In the genomic region with DNA sequence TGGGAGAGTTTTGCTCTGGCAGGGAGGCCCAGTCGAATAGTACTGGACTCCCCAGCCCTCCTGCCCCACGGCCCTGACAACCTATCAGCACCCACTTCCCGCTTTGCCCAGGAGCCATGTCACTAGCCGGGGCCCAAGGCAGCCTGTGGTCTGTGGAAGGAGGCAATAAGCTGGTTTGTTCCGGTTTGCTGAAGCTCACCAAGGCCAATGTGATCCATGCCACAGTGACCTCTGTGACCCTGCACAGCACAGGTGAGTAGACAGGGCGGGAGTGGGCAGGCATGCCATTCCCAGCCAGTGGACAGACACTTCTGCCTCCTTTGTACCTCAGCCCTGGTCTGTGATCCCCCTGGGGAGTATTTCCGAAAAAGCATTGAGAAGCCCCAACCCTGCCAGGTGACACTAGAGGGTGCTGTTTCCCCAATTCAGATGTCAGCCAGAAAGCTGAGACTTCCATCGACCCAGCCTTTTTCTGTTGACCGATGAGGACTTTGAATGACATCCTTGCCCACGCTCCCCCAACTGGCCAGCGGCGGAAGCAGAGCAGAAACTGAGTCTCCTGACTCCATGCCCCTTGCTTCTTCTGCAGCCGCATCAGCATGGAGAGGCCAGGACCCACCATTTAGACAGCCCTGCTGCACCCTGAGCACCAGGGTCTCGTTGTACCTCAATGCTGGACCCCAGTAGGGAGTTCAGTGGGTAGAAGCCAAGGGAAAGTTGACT, we compare ENCODE assay signal across 1 cellular context.
TF ChIP-seq lines count a peak whose summit lies in the region.

No MANE protein-coding gene starts in this region.

TF ChIP-seq in HepG2, 621 proteins besides CTCF, POLR2A, EP300 and RAD21 (continued from another document):
- TF ChIP-seq, protein P1, sequence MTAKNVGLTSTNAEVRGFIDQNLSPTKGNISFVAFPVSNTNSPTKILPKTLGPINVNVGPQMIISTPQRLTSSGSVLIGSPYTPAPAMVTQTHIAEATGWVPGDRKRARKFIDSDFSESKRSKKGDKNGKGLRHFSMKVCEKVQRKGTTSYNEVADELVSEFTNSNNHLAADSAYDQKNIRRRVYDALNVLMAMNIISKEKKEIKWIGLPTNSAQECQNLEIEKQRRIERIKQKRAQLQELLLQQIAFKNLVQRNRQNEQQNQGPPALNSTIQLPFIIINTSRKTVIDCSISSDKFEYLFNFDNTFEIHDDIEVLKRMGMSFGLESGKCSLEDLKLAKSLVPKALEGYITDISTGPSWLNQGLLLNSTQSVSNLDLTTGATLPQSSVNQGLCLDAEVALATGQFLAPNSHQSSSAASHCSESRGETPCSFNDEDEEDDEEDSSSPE (CRISPR knock-in tag; IDR thresholded peaks at IDR 0.05) = peak; percentile 47; the same call in 1 of the 2 replicates
- TF ChIP-seq SP1 (IDR thresholded peaks at IDR 0.05) = no peak
- peak; percentile 43; the same call in 1 of the 2 replicates for TF ChIP-seq SP1 (CRISPR knock-in tag; IDR thresholded peaks at IDR 0.05)
- TF ChIP-seq, protein P2, sequence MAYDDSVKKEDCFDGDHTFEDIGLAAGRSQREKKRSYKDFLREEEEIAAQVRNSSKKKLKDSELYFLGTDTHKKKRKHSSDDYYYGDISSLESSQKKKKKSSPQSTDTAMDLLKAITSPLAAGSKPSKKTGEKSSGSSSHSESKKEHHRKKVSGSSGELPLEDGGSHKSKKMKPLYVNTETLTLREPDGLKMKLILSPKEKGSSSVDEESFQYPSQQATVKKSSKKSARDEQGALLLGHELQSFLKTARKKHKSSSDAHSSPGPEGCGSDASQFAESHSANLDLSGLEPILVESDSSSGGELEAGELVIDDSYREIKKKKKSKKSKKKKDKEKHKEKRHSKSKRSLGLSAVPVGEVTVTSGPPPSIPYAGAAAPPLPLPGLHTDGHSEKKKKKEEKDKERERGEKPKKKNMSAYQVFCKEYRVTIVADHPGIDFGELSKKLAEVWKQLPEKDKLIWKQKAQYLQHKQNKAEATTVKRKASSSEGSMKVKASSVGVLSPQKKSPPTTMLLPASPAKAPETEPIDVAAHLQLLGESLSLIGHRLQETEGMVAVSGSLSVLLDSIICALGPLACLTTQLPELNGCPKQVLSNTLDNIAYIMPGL (CRISPR knock-in tag; IDR thresholded peaks at IDR 0.05; ENCODE audit: borderline replicate concordance in 1 of 2, low read depth in 1 of 2) = peak; percentile 86 to 96
- 0 out of 2 replicates have a peak, but pooled peaks have one; percentile 37 for TF ChIP-seq SP4 (CRISPR knock-in tag; IDR thresholded peaks at IDR 0.05)
- TF ChIP-seq, protein P3, sequence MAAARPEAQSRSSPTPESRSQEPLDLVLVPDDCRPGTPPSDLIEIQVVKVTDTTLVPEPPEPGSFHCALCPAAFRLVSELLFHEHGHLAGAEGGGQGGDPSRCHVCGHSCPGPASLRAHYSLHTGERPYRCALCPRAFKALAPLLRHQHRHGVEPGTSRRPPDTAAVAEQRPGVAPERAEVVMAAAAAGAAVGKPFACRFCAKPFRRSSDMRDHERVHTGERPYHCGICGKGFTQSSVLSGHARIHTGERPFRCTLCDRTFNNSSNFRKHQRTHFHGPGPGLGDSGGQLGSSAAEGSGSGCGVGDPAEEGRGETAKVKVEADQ (CRISPR knock-in tag; IDR thresholded peaks at IDR 0.05; ENCODE audit: borderline replicate concordance) = no peak
- TF ChIP-seq ONECUT2 (CRISPR knock-in tag; IDR thresholded peaks at IDR 0.05) = peak; percentile 81
- TF ChIP-seq FIP1L1 (IDR thresholded peaks at IDR 0.05; ENCODE audit: borderline replicate concordance, insufficient read depth, low read depth, low read length) = no peak
- peak; percentile 60; the same call in 1 of the 2 replicates for TF ChIP-seq NR2F6 (IDR thresholded peaks at IDR 0.05)
- peak; percentile 70 for TF ChIP-seq NR2F6 (CRISPR knock-in tag; IDR thresholded peaks at IDR 0.05)
- TF ChIP-seq YEATS2 (CRISPR knock-in tag; IDR thresholded peaks at IDR 0.05; ENCODE audit: borderline replicate concordance) = no peak
- TF ChIP-seq KAT2B (IDR thresholded peaks at IDR 0.05; ENCODE audit: borderline replicate concordance, low read depth, low read length) = no peak
- TF ChIP-seq, protein P4, sequence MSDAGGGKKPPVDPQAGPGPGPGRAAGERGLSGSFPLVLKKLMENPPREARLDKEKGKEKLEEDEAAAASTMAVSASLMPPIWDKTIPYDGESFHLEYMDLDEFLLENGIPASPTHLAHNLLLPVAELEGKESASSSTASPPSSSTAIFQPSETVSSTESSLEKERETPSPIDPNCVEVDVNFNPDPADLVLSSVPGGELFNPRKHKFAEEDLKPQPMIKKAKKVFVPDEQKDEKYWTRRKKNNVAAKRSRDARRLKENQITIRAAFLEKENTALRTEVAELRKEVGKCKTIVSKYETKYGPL (CRISPR knock-in tag; IDR thresholded peaks at IDR 0.05) = no peak
- no peak for TF ChIP-seq SOX13 (IDR thresholded peaks at IDR 0.05)
- TF ChIP-seq SOX13 (CRISPR knock-in tag; conservative IDR thresholded peaks at IDR 0.05 in 1 of 2, IDR thresholded peaks at IDR 0.05 in 1 of 2) = no peak; a peak in 1 of 4 replicates
- TF ChIP-seq, protein P5, sequence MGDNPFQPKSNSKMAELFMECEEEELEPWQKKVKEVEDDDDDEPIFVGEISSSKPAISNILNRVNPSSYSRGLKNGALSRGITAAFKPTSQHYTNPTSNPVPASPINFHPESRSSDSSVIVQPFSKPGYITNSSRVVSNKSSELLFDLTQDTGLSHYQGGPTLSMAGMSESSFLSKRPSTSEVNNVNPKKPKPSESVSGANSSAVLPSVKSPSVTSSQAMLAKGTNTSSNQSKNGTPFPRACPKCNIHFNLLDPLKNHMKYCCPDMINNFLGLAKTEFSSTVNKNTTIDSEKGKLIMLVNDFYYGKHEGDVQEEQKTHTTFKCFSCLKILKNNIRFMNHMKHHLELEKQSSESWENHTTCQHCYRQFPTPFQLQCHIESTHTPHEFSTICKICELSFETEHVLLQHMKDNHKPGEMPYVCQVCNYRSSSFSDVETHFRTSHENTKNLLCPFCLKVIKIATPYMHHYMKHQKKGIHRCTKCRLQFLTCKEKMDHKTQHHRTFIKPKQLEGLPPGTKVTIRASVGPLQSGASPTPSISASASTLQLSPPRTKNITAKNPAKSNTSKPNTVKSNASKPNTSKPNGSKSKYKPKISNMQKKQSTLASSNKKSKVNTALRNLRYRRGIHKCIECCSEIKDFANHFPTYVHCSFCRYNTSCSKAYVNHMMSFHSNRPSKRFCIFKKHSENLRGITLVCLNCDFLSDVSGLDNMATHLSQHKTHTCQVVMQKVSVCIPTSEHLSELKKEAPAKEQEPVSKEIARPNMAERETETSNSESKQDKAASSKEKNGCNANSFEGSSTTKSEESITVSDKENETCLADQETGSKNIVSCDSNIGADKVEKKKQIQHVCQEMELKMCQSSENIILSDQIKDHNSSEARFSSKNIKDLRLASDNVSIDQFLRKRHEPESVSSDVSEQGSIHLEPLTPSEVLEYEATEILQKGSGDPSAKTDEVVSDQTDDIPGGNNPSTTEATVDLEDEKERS (CRISPR knock-in tag; IDR thresholded peaks at IDR 0.05) = 0 out of 2 replicates have a peak, but pooled peaks have one; percentile 61
